Comparison of ENCODE assay signal across 1 cellular context in genomic region chr11:61655266-61656159, GRCh38. TPM values are rescaled to one million over a fixed set of nuclear protein-coding genes. Genes with fewer than 3 reads are reported as not detected.
"Had no signal": no experiment of that assay in that cellular context is flagged by ENCODE, and none has a peak within 500 bp of the region (broad histone marks: within the 10 kb centered on the region; RNA-seq: fewer than 3 reads in every experiment).

No MANE protein-coding gene starts in this region.

RNA-seq across cellular contexts. Expression of gene DAGLA, which starts 24.7 kb away (rescaled TPM):
- polyA plus RNA-seq: immature natural killer cell had no signal
